Comparison of ENCODE assay signal across 10 cellular contexts in the genomic region with DNA sequence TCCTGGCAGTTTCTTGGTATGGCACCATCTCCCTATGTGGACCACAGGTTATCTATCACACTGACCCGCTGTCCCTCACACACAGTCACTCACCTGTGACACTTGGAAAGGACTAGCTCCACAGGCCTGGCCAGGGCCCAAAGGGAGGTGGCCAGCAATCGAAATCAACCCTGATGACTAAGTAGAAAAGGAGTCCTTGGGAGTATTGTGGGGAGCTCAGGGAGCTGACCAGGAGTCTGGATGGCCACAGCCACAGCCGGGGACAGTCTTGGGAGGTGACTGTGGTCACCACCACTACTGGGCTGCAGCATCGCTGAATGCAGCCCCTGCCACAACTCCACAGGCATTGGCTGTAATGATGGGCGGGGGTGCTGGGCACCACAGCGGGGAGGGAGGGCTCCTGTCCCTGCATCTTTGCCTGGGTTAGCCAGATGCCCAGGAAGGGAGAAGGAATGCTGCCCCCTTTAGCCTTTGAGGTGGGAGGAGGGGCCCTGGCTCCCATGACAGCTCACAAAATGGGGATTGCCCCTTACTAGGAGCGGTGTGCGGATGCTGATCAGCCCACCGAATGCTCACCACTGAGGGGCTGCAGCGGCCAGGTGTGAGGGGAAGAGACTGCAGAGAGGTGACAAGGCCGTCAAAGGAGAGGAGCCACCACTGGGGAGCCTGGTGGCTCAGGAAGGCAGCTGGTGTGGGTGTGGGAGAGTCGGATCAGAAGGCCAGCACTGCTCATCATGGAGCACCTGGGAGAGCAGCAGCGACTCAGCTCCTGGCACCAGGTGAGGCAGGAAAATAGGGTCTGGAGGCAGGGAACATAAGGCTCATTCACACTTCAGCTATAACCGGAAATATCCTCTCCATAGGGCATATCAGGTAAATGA.
DNase-seq lines count a peak whose midpoint lies in the region; ATAC-seq, FAIRE-seq and TF ChIP-seq lines count a peak whose summit lies in the region.
"Had no signal": no experiment of that assay in that cellular context is flagged by ENCODE, and none has a peak within 500 bp of the region (broad histone marks: within the 10 kb centered on the region; RNA-seq: fewer than 3 reads in every experiment).

No MANE protein-coding gene starts in this region.

- intact Hi-C loops in pancreas (cut with DNase I) = loop anchor here in 2 of 3 donors (2.0 to 5.0 kb wide), 2 partner anchors 57 to 73 kb away; no protein-coding TSS in a partner anchor

- H3K79me2 ChIP-seq in DOHH2 (ENCODE audit: control insufficient read depth, low read length) (no peaks in the 10 kb centered on the region), Karpas-422 (ENCODE audit: low read length) (no peaks in the 10 kb centered on the region)

- peaks cover 78% of the 10 kb centered on the region for H3K4me1 ChIP-seq in DOHH2 (ENCODE audit: control insufficient read depth, low read length)
- peaks cover 52% of the 10 kb centered on the region for H3K4me1 ChIP-seq in Karpas-422 (ENCODE audit: low read length)
- peaks cover 47 to 48% of the 10 kb centered on the region in 2 donors for H3K4me1 ChIP-seq in duodenal mucosa (ENCODE audit: control insufficient read depth in 1 of 2, insufficient read depth in 2 of 2, low read length in 2 of 2)
- peaks cover 12 to 40% (median 16%) of the 10 kb centered on the region in 3 donors for H3K4me1 ChIP-seq in pancreas

- H3K27ac ChIP-seq in DOHH2 (ENCODE audit: low read depth, low read length) = peak overlapping the region; percentile 92
- H3K27ac ChIP-seq in Karpas-422 (ENCODE audit: low read length) = no peak overlapping the region
- peak overlapping the region; percentile 80 for H3K27ac ChIP-seq in duodenal mucosa (ENCODE audit: low read depth, low read length)
- peak overlapping the region in 2 of 4 donors; percentile 94 to 95 for H3K27ac ChIP-seq in pancreas
- H3K27ac ChIP-seq: right lobe of liver had no signal

- no peak for FAIRE-seq in pancreas (lab: Jason Lieb, UNC)
- FAIRE-seq: GM18507 had no signal

- peak overlapping the region; percentile 98 for H3K4me2 ChIP-seq in DOHH2 (ENCODE audit: low read length)
- H3K4me2 ChIP-seq in Karpas-422 (ENCODE audit: low read depth, low read length, poor library complexity, severe bottlenecking) = peak overlapping the region; percentile 95

- DNase-seq in Karpas-422 = no peak
- peak in 4 of 6 donors; percentile 47 to 66 (median 58) for DNase-seq in pancreas
- DNase-seq: NCI-H82 had no signal

- H3K27me3 ChIP-seq in DOHH2 (ENCODE audit: control insufficient read depth, low read length) (peaks cover 5% of the 10 kb centered on the region), Karpas-422 (ENCODE audit: low read length) (no peaks in the 10 kb centered on the region), duodenal mucosa (ENCODE audit: control insufficient read depth in 1 of 2, insufficient read depth in 2 of 2, low read length in 2 of 2) (no peaks in the 10 kb centered on the region), pancreas (no peaks in the 10 kb centered on the region)
- H3K27me3 ChIP-seq: right lobe of liver had no signal

- H3K36me3 ChIP-seq in DOHH2 (ENCODE audit: control insufficient read depth, low read length) (no peaks in the 10 kb centered on the region), Karpas-422 (ENCODE audit: insufficient read depth, low read length) (no peaks in the 10 kb centered on the region), duodenal mucosa (ENCODE audit: control insufficient read depth in 1 of 2, insufficient read depth in 2 of 2, low read length in 2 of 2) (no peaks in the 10 kb centered on the region), pancreas (no peaks in the 10 kb centered on the region)
- H3K36me3 ChIP-seq: right lobe of liver had no signal

- peak overlapping the region; percentile 84 for H3K4me3 ChIP-seq in DOHH2 (ENCODE audit: low read length)
- H3K4me3 ChIP-seq in Karpas-422 (ENCODE audit: low read length) = no peak overlapping the region
- H3K4me3 ChIP-seq in duodenal mucosa (ENCODE audit: low read depth in 1 of 2, low read length in 2 of 2) = peak overlapping the region in 1 of 2 donors; percentile 13
- H3K4me3 ChIP-seq in pancreas = no peak overlapping the region
- H3K4me3 ChIP-seq: right lobe of liver had no signal

- H4K20me1 ChIP-seq in DOHH2 (ENCODE audit: control insufficient read depth, insufficient read depth, low read depth, low read length) (no peaks in the 10 kb centered on the region), Karpas-422 (ENCODE audit: insufficient read depth, low read depth, low read length) (no peaks in the 10 kb centered on the region)

- TF ChIP-seq CTCF in DOHH2 (IDR thresholded peaks at IDR 0.05; ENCODE audit: low read depth, low read length, poor library complexity, severe bottlenecking) (no peak), pancreas (IDR thresholded peaks at IDR 0.05) (no peak)

- no peaks in the 10 kb centered on the region for H3K9me2 ChIP-seq in DOHH2 (replicated peaks; ENCODE audit: control insufficient read depth, low read length)
- no peaks in the 10 kb centered on the region for H3K9me2 ChIP-seq in Karpas-422 (replicated peaks; ENCODE audit: insufficient read depth, low read length)

- peaks cover 24% of the 10 kb centered on the region for H3F3A ChIP-seq in DOHH2 (ENCODE audit: control insufficient read depth, insufficient read depth)

- H2AFZ ChIP-seq in Karpas-422 (ENCODE audit: low read length) = no peak overlapping the region

- no peak overlapping the region for H3K9ac ChIP-seq in Karpas-422 (ENCODE audit: low read length)
- H3K9ac ChIP-seq in duodenal mucosa (ENCODE audit: low read depth in 1 of 2, low read length in 2 of 2) = peak overlapping the region; percentile 47 to 65

- WGBS in pancreas, 2 donors = 79 to 81% methylated on average over 14 of the region's 14 CpGs

- H3K9me3 ChIP-seq in DOHH2 (ENCODE audit: control insufficient read depth, insufficient read depth, low read length) (no peaks in the 10 kb centered on the region), Karpas-422 (ENCODE audit: low read length) (no peaks in the 10 kb centered on the region), duodenal mucosa (ENCODE audit: control insufficient read depth in 1 of 2, low read length in 2 of 2) (no peaks in the 10 kb centered on the region), pancreas (no peaks in the 10 kb centered on the region)
- H3K9me3 ChIP-seq: right lobe of liver had no signal

- ATAC-seq in pancreas (peak in 1 of 4 donors; percentile 4), GM21360 (IDR thresholded peaks at IDR 0.05; ENCODE audit: unreplicated experiment) (no peak), GM21526 (IDR thresholded peaks at IDR 0.05; ENCODE audit: low FRiP score, unreplicated experiment) (no peak), HG03095 (IDR thresholded peaks at IDR 0.05; ENCODE audit: unreplicated experiment) (no peak)
